ENCODE assay signal across 17 cellular contexts in genomic region chr5:15992918-15993317, GRCh38.
A peak's percentile ranks its signal among the peaks of the same experiment; 100 is the strongest.
DNase-seq lines count a peak whose midpoint lies in the region; ATAC-seq, FAIRE-seq and TF ChIP-seq lines count a peak whose summit lies in the region.
"Had no signal": no experiment of that assay in that cellular context is flagged by ENCODE, and none has a peak within 500 bp of the region (broad histone marks: within the 10 kb centered on the region; RNA-seq: fewer than 3 reads in every experiment).

No MANE protein-coding gene starts in this region.

- no peaks in the 10 kb centered on the region for H3K36me3 ChIP-seq in cardiac muscle cell
- no peaks in the 10 kb centered on the region for H3K36me3 ChIP-seq in K562 (ENCODE audit: control insufficient read depth, insufficient read depth, low read length)

- TF ChIP-seq CTCF in cardiac muscle cell (IDR thresholded peaks at IDR 0.05; ENCODE audit: low read depth, low read length): peak; percentile 23
- no peak for TF ChIP-seq CTCF in K562 (IDR thresholded peaks at IDR 0.05 in 2 of 3, conservative IDR thresholded peaks at IDR 0.05 in 1 of 3; ENCODE audit: insufficient read depth in 2 of 3, low read depth in 1 of 3, low read length in 3 of 3)
- TF ChIP-seq CTCF in mesothelial cell of epicardium (IDR thresholded peaks at IDR 0.05; ENCODE audit: unreplicated experiment): no peak

- peaks cover 8% of the 10 kb centered on the region for H3K4me1 ChIP-seq in cardiac muscle cell (ENCODE audit: low read depth)
- H3K4me1 ChIP-seq in K562 (replicated peaks in 1 of 2; ENCODE audit: control insufficient read depth in 2 of 2, insufficient read depth in 2 of 2, low read length in 2 of 2): no peaks in the 10 kb centered on the region

- H3K27ac Mint-ChIP-seq in mesothelial cell of epicardium: no peak overlapping the region
- H3K27ac Mint-ChIP-seq: naive thymus-derived CD4-positive, alpha-beta T cell had no signal

- no peak overlapping the region for H3K9ac ChIP-seq in K562 (ENCODE audit: insufficient read depth in 1 of 2, low read depth in 2 of 2, low read length in 2 of 2)

- no peak for ATAC-seq in Right ventricle myocardium superior (ENCODE audit: poor library complexity)
- no peak for ATAC-seq in K562
- no peak for ATAC-seq in GM21367 (IDR thresholded peaks at IDR 0.05; ENCODE audit: unreplicated experiment)
- no peak for ATAC-seq in HG03097 (IDR thresholded peaks at IDR 0.05; ENCODE audit: low FRiP score, unreplicated experiment)
- ATAC-seq: HCT116; naive thymus-derived CD4-positive, alpha-beta T cell had no signal

- no peak overlapping the region for H3K4me3 ChIP-seq in cardiac muscle cell
- H3K4me3 ChIP-seq in K562: no peak overlapping the region

- CTCF ChIA-PET in K562 (lab: Yijun Ruan, JAX; ENCODE audit: low intra/inter-chr PET ratio): no interaction called here

- no peaks in the 10 kb centered on the region for H4K20me1 ChIP-seq in K562 (replicated peaks; ENCODE audit: control insufficient read depth, insufficient read depth, low read length)

- H3K27me3 Mint-ChIP-seq in mesothelial cell of epicardium (ENCODE audit: low read depth): no peaks in the 10 kb centered on the region
- H3K27me3 Mint-ChIP-seq: naive thymus-derived CD4-positive, alpha-beta T cell had no signal

- peak in 1 of 2 donors; percentile 59 for DNase-seq in cardiac muscle cell (ENCODE audit: low read depth in 1 of 2, low spot score in 1 of 2)
- no peak for DNase-seq in Right ventricle myocardium superior
- no peak for DNase-seq in K562 (ENCODE audit: extremely low read depth in 1 of 4, low spot score in 3 of 4)
- peak; percentile 83 for DNase-seq in glomerular visceral epithelial cell (ENCODE audit: extremely low spot score)
- no peak for DNase-seq in NK-92 (lab: John Stamatoyannopoulos, UW; ENCODE audit: unreplicated experiment)
- DNase-seq in mesothelial cell of epicardium (ENCODE audit: low spot score in 2 of 2, unreplicated experiment in 2 of 2): no peak
- DNase-seq: activated CD4-positive, alpha-beta T cell treated with anti-CD3 and anti-CD28 coated beads, Interleukin-2, amount 50 U/mL, for 48 hours; cerebellar nuclear complex; islet precursor cell; naive thymus-derived CD4-positive, alpha-beta T cell; NCI-H2029; small intestine had no signal

- POLR2A ChIA-PET in K562 (lab: Yijun Ruan, JAX): no interaction called here

- peaks cover 10% of the 10 kb centered on the region for H3K4me1 Mint-ChIP-seq in mesothelial cell of epicardium
- H3K4me1 Mint-ChIP-seq: naive thymus-derived CD4-positive, alpha-beta T cell had no signal

- intact Hi-C loops in Right ventricle myocardium superior (cut with DNase I): loop anchor here (10.0 kb wide), 1 partner anchor 168 kb away; no protein-coding TSS in a partner anchor
- intact Hi-C loops in K562 (cut with micrococcal nuclease): no loop called here

- H3K9me1 ChIP-seq in K562 (ENCODE audit: control insufficient read depth, insufficient read depth, low read length): no peaks in the 10 kb centered on the region

- no peaks in the 10 kb centered on the region for H3K79me2 ChIP-seq in K562 (ENCODE audit: control insufficient read depth, insufficient read depth, low read length)

- no peak for TF ChIP-seq EP300 in K562 (IDR thresholded peaks at IDR 0.05; ENCODE audit: low read length)

- no peak overlapping the region for H3K27ac ChIP-seq in cardiac muscle cell
- H3K27ac ChIP-seq in K562 (ENCODE audit: extremely low read depth, low read depth, low read length): no peak overlapping the region

- H3K27me3 ChIP-seq in cardiac muscle cell: no peaks in the 10 kb centered on the region
- H3K27me3 ChIP-seq in K562 (ENCODE audit: control insufficient read depth in 2 of 2, insufficient read depth in 2 of 2, low read length in 2 of 2): no peaks in the 10 kb centered on the region

- no peak for FAIRE-seq in K562 (lab: Jason Lieb, UNC)
- FAIRE-seq: A204.1, GM12892, small intestine had no signal

- H3K4me3 Mint-ChIP-seq in mesothelial cell of epicardium: no peak overlapping the region
- H3K4me3 Mint-ChIP-seq: naive thymus-derived CD4-positive, alpha-beta T cell had no signal

- BruUV-seq in K562 (replicated peaks; lab: Mats Ljungman, UMichigan): no TSS peak

- H3K36me3 Mint-ChIP-seq in mesothelial cell of epicardium: peaks cover 21% of the 10 kb centered on the region

- H2AFZ ChIP-seq in K562 (ENCODE audit: low read depth, low read length): no peak overlapping the region

- H3K9me3 ChIP-seq in cardiac muscle cell (ENCODE audit: low read depth): no peaks in the 10 kb centered on the region
- H3K9me3 ChIP-seq in K562 (replicated peaks; ENCODE audit: control insufficient read depth, insufficient read depth, low read depth, low read length): no peaks in the 10 kb centered on the region; the same call in 1 of the 2 replicates

- in situ Hi-C loops in K562 (cut with MboI): no loop called here

- TF ChIP-seq POLR2A in K562 (conservative IDR thresholded peaks at IDR 0.05): no peak

- TF ChIP-seq RAD21 in K562 (CRISPR knock-in tag; conservative IDR thresholded peaks at IDR 0.05 in 1 of 2, IDR thresholded peaks at IDR 0.05 in 1 of 2): no peak

- peaks cover 45% of the 10 kb centered on the region for H3K9me3 Mint-ChIP-seq in mesothelial cell of epicardium

- H3K4me2 ChIP-seq in K562 (ENCODE audit: insufficient read depth, low read length): no peak overlapping the region

- 0% methylated on average over 2 of the region's 2 CpGs for WGBS in K562 (ENCODE audit: insufficient coverage, low coverage, missing lambda C conversion rate)

TF ChIP-seq in K562, 482 proteins besides CTCF, POLR2A, EP300 and RAD21:
- TF ChIP-seq CREB1 (IDR thresholded peaks at IDR 0.05) (no peak), CREB1 (CRISPR knock-in tag; IDR thresholded peaks at IDR 0.05) (no peak), C11orf30 (IDR thresholded peaks at IDR 0.05; ENCODE audit: low read depth) (peak; percentile 37; the same call in 1 of the 2 replicates), MAFG (tag; conservative IDR thresholded peaks at IDR 0.05) (peak; percentile 56), MAFF (IDR thresholded peaks at IDR 0.05; ENCODE audit: low read length) (peak; percentile 76), MAFK (IDR thresholded peaks at IDR 0.05; ENCODE audit: low read length) (peak; percentile 75), ZNF316 (IDR thresholded peaks at IDR 0.05) (peak; percentile 65)
